In the genomic region with DNA sequence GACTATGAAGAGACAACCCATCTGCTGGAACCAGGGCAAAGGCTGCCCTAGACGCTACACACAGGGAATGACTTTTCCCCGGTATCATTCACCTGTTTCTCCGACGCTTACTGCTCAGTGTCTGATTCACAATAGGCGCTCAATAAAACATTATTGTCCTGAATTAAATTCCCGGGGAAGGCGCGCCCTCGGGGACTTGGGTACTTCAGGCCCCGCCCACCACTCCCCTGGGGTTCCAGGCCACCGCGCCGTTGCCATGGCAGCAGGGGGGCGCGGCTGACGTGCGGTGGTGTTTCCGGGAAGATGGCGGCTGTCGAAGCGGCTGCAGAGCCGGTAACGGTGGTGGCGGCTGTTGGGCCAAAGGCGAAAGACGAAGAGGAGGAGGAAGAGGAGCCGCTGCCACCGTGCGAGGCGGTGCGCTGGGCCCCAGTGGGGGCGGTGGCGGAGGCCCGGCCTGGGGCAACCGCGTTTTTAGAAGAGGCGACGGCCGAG, we compare ENCODE assay signal across 8 cellular contexts. TPM values are rescaled to one million over a fixed set of nuclear protein-coding genes. Genes with fewer than 3 reads are reported as not detected.
DNase-seq lines count a peak whose midpoint lies in the region; ATAC-seq and TF ChIP-seq lines count a peak whose summit lies in the region.

RUNDC1 (plus strand) TSS at position 292 of the 492 bp plus-strand sequence; CDS start at position 304, 12 bp downstream.

- peaks cover 0 to 39% (median 25%) of the 10 kb centered on the region in 12 donors for H3K4me1 ChIP-seq in heart left ventricle

- CTCF ChIA-PET in HEK293T (lab: Yijun Ruan, JAX): interaction anchor here (1.8 kb wide), 1 partner anchor 18 kb away, joined by 9 read pairs; the partner anchor contains the start of gene RPL27

- H3K4me1 Mint-ChIP-seq in activated naive CD8-positive, alpha-beta T cell treated with anti-CD3 and anti-CD28 coated beads, Interleukin-2, amount 50 U/mL, for 24 hours: peaks cover 38% of the 10 kb centered on the region
- H3K4me1 Mint-ChIP-seq in type B pancreatic cell (ENCODE audit: unreplicated experiment): peaks cover 13% of the 10 kb centered on the region

- H3K9me3 Mint-ChIP-seq in activated naive CD8-positive, alpha-beta T cell treated with anti-CD3 and anti-CD28 coated beads, Interleukin-2, amount 50 U/mL, for 24 hours: no peaks in the 10 kb centered on the region
- no peaks in the 10 kb centered on the region for H3K9me3 Mint-ChIP-seq in type B pancreatic cell

- H3K36me3 Mint-ChIP-seq in activated naive CD8-positive, alpha-beta T cell treated with anti-CD3 and anti-CD28 coated beads, Interleukin-2, amount 50 U/mL, for 24 hours (ENCODE audit: low read depth): peaks cover 20% of the 10 kb centered on the region
- H3K36me3 Mint-ChIP-seq in type B pancreatic cell: peaks cover 5% of the 10 kb centered on the region

- H3K4me3 ChIP-seq in heart left ventricle: peak within 1 kb of the TSS; percentile 63 to 100 (median 92)

- no peaks in the 10 kb centered on the region for H3K9me3 ChIP-seq in heart left ventricle

- no peaks in the 10 kb centered on the region for H3K27me3 Mint-ChIP-seq in activated naive CD8-positive, alpha-beta T cell treated with anti-CD3 and anti-CD28 coated beads, Interleukin-2, amount 50 U/mL, for 24 hours
- H3K27me3 Mint-ChIP-seq in type B pancreatic cell: no peaks in the 10 kb centered on the region

- DNase-seq in ELF-1 (ENCODE audit: low read depth, low spot score): peak; percentile 93
- DNase-seq in HEK293T (ENCODE audit: extremely low spot score): peak; percentile 93
- peak; percentile 89 for DNase-seq in NCI-H1105 (lab: John Stamatoyannopoulos, UW)
- peak; percentile 88 for DNase-seq in T follicular helper cell (ENCODE audit: low read depth)
- DNase-seq in activated naive CD8-positive, alpha-beta T cell treated with anti-CD3 and anti-CD28 coated beads, Interleukin-2, amount 50 U/mL, for 24 hours: peak; percentile 95
- peak; percentile 94 to 97 (median 95) for DNase-seq in heart left ventricle
- DNase-seq in posterior vena cava (ENCODE audit: low spot score): peak; percentile 97
- peak; percentile 92 for DNase-seq in type B pancreatic cell (ENCODE audit: extremely low spot score, unreplicated experiment)

- ATAC-seq in activated naive CD8-positive, alpha-beta T cell treated with anti-CD3 and anti-CD28 coated beads, Interleukin-2, amount 50 U/mL, for 24 hours: peak; percentile 79
- peak; percentile 92 to 95 (median 92) for ATAC-seq in heart left ventricle

- intact Hi-C loops in heart left ventricle (cut with DNase I) (loop anchor here in 2 of 10 donors (1.0 kb wide), 2 partner anchors 16 to 18 kb away; partner anchors contain the start of genes RPL27 (in 2 of the 2) and AARSD1 (in 1 of the 2)), posterior vena cava (cut with DNase I) (no loop called here)

- no peaks in the 10 kb centered on the region for H3K27me3 ChIP-seq in heart left ventricle

- H3K27ac ChIP-seq in heart left ventricle: peak within 1 kb of the TSS; percentile 11 to 93 (median 89)

- H3K4me3 Mint-ChIP-seq in activated naive CD8-positive, alpha-beta T cell treated with anti-CD3 and anti-CD28 coated beads, Interleukin-2, amount 50 U/mL, for 24 hours: peak within 1 kb of the TSS; percentile 96
- peak within 1 kb of the TSS; percentile 99 for H3K4me3 Mint-ChIP-seq in type B pancreatic cell

- 0 to 1% (median 0%) methylated on average over 26 to 39 of the region's 39 CpGs for WGBS in heart left ventricle, 4 donors

- peaks cover 0 to 18% (median 5%) of the 10 kb centered on the region in 9 donors for H3K36me3 ChIP-seq in heart left ventricle

- TF ChIP-seq CTCF in heart left ventricle (IDR thresholded peaks at IDR 0.05) (no peak), type B pancreatic cell (conservative IDR thresholded peaks at IDR 0.05) (no peak)

- peak in 1 of 2 donors; percentile 40 for TF ChIP-seq POLR2A in heart left ventricle (IDR thresholded peaks at IDR 0.05)

- POLR2A ChIA-PET in HEK293T (lab: Yijun Ruan, JAX): interaction anchor here (0.7 to 5.0 kb wide), 3 partner anchors 12 to 18 kb away, joined by 3 to 32 read pairs (median 7); partner anchors contain the start of genes AARSD1 and RPL27

- H3K27ac Mint-ChIP-seq in activated naive CD8-positive, alpha-beta T cell treated with anti-CD3 and anti-CD28 coated beads, Interleukin-2, amount 50 U/mL, for 24 hours: peak within 1 kb of the TSS; percentile 97
- H3K27ac Mint-ChIP-seq in type B pancreatic cell: peak within 1 kb of the TSS; percentile 98

TF ChIP-seq in HEK293T, 16 proteins besides CTCF, POLR2A, EP300 and RAD21:
- TF ChIP-seq ARNT (IDR thresholded peaks at IDR 0.05): no peak
- no peak for TF ChIP-seq ZNF384 (IDR thresholded peaks at IDR 0.05)
- TF ChIP-seq FOXK2 (IDR thresholded peaks at IDR 0.05): no peak

RNA-seq across cellular contexts. Expression of gene RUNDC1, which starts in this region (rescaled TPM):
- total RNA-seq in heart left ventricle (10 to 100 TPM in 8 of 9 donors, 1 to 10 TPM in 1; 9.8 to 15.9 (median 11.4) TPM), posterior vena cava (10 to 100 TPM; 10.6 to 14.1 TPM), type B pancreatic cell (ENCODE audit: low replicate concordance) (18.2 and 19.7 TPM in 2 replicates)
- 10 to 100 TPM in 1 of 2 donors, 1 to 10 TPM in 1; 5.5 to 14.4 TPM for polyA plus RNA-seq in heart left ventricle

Comparison
In these comparisons a context has a peak if more than half of its experiments do, and no peak if none do; other contexts are left out.
1. Peak in every context shown above with its lines: DNase-seq, ATAC-seq, H3K4me3 ChIP-seq and H3K27ac ChIP-seq.